In genomic region chr17:2029911-2030778, GRCh38 we compare ENCODE assay signal across 1 cellular context.
A peak's percentile ranks its signal among the peaks of the same experiment; 100 is the strongest.
TF ChIP-seq lines count a peak whose summit lies in the region.

Gene DPH1 (plus strand): TSS chr17:2030153. CDS start chr17:2030170, 17 bp downstream.

TF ChIP-seq in HepG2, 621 proteins besides CTCF, POLR2A, EP300 and RAD21 (continued from another document and continues in another):
- TF ChIP-seq USF2 (IDR thresholded peaks at IDR 0.05; ENCODE audit: low read depth, low read length) (peak; percentile 79), USF2 (CRISPR knock-in tag; IDR thresholded peaks at IDR 0.05; ENCODE audit: borderline replicate concordance) (peak; percentile 84; the same call in 1 of the 2 replicates), ZBTB1 (CRISPR knock-in tag; IDR thresholded peaks at IDR 0.05; ENCODE audit: borderline replicate concordance) (no peak), TCF12 (IDR thresholded peaks at IDR 0.05) (no peak), TCF12 (CRISPR knock-in tag; IDR thresholded peaks at IDR 0.05) (no peak), SMARCC2 (IDR thresholded peaks at IDR 0.05) (no peak), RBM22 (optimal IDR thresholded peaks at IDR 0.05; ENCODE audit: low read length) (no peak), ZNF354B (CRISPR knock-in tag; IDR thresholded peaks at IDR 0.05) (no peak), ZNF564 (CRISPR knock-in tag; IDR thresholded peaks at IDR 0.05) (peak; percentile 70; the same call in 1 of the 2 replicates), RELA (CRISPR knock-in tag; IDR thresholded peaks at IDR 0.05) (peak; percentile 38; the same call in 1 of the 2 replicates), ZNF451 (CRISPR knock-in tag; IDR thresholded peaks at IDR 0.05) (no peak), ATF6 (CRISPR knock-in tag; conservative IDR thresholded peaks at IDR 0.05) (no peak), YEATS2 (CRISPR knock-in tag; IDR thresholded peaks at IDR 0.05; ENCODE audit: borderline replicate concordance) (peak; percentile 83; the same call in 1 of the 2 replicates), HOXA5 (CRISPR knock-in tag; IDR thresholded peaks at IDR 0.05) (peak; percentile 70), KAT8 (CRISPR knock-in tag; IDR thresholded peaks at IDR 0.05) (peak; percentile 91), ATF4 (CRISPR knock-in tag; IDR thresholded peaks at IDR 0.05) (peak in 1 of 2 experiments; percentile 64; a peak in 2 of 4 replicates), ZNF580 (CRISPR knock-in tag; IDR thresholded peaks at IDR 0.05; ENCODE audit: borderline replicate concordance, low read depth) (peak; percentile 68; the same call in 1 of the 2 replicates), HOXA9 (CRISPR knock-in tag; IDR thresholded peaks at IDR 0.05; ENCODE audit: borderline replicate concordance) (peak; percentile 75; the same call in 1 of the 2 replicates), KDM5B (CRISPR knock-in tag; IDR thresholded peaks at IDR 0.05; ENCODE audit: borderline replicate concordance) (peak; percentile 85), TAF1 (CRISPR knock-in tag; IDR thresholded peaks at IDR 0.05) (peak; percentile 87), ZNF160 (CRISPR knock-in tag; IDR thresholded peaks at IDR 0.05) (no peak), ZNF207 (IDR thresholded peaks at IDR 0.05; ENCODE audit: borderline replicate concordance) (no peak), MIER3 (CRISPR knock-in tag; IDR thresholded peaks at IDR 0.05; ENCODE audit: borderline replicate concordance) (peak; percentile 45; the same call in 1 of the 2 replicates), HDAC6 (IDR thresholded peaks at IDR 0.05; ENCODE audit: low read depth, low read length) (no peak), NFIB (CRISPR knock-in tag; IDR thresholded peaks at IDR 0.05; ENCODE audit: borderline replicate concordance) (no peak), IKZF1 (IDR thresholded peaks at IDR 0.05) (no peak), ZMYM2 (CRISPR knock-in tag; IDR thresholded peaks at IDR 0.05) (no peak), CEBPG (CRISPR knock-in tag; IDR thresholded peaks at IDR 0.05) (peak; percentile 38), E2F5 (CRISPR knock-in tag; conservative IDR thresholded peaks at IDR 0.05) (0 out of 2 replicates have a peak, but pooled peaks have one; percentile 23), GTF3A (CRISPR knock-in tag; conservative IDR thresholded peaks at IDR 0.05) (no peak), ZNF343 (CRISPR knock-in tag; IDR thresholded peaks at IDR 0.05) (no peak), JUN (CRISPR knock-in tag; IDR thresholded peaks at IDR 0.05) (no peak), NFE2L1 (CRISPR knock-in tag; IDR thresholded peaks at IDR 0.05; ENCODE audit: borderline replicate concordance) (no peak), ONECUT2 (CRISPR knock-in tag; IDR thresholded peaks at IDR 0.05) (peak; percentile 58), KLF11 (CRISPR knock-in tag; IDR thresholded peaks at IDR 0.05) (peak; percentile 64; the same call in 1 of the 2 replicates), ZNF17 (CRISPR knock-in tag; IDR thresholded peaks at IDR 0.05) (no peak), GATAD1 (CRISPR knock-in tag; IDR thresholded peaks at IDR 0.05) (peak; percentile 94), HNRNPLL (IDR thresholded peaks at IDR 0.05; ENCODE audit: low read depth, low read length, poor library complexity, severe bottlenecking) (peak; percentile 96), GABPB1 (CRISPR knock-in tag; IDR thresholded peaks at IDR 0.05) (peak; percentile 90), ZNF142 (CRISPR knock-in tag; IDR thresholded peaks at IDR 0.05) (no peak), KLF12 (CRISPR knock-in tag; IDR thresholded peaks at IDR 0.05; ENCODE audit: borderline replicate concordance) (peak; percentile 73; the same call in 1 of the 2 replicates), TEF (CRISPR knock-in tag; IDR thresholded peaks at IDR 0.05) (peak; percentile 72; the same call in 1 of the 2 replicates)
- TF ChIP-seq, protein P1, sequence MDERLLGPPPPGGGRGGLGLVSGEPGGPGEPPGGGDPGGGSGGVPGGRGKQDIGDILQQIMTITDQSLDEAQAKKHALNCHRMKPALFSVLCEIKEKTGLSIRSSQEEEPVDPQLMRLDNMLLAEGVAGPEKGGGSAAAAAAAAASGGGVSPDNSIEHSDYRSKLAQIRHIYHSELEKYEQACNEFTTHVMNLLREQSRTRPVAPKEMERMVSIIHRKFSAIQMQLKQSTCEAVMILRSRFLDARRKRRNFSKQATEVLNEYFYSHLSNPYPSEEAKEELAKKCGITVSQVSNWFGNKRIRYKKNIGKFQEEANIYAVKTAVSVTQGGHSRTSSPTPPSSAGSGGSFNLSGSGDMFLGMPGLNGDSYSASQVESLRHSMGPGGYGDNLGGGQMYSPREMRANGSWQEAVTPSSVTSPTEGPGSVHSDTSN (CRISPR knock-in tag; IDR thresholded peaks at IDR 0.05): no peak
- TF ChIP-seq, protein P2, sequence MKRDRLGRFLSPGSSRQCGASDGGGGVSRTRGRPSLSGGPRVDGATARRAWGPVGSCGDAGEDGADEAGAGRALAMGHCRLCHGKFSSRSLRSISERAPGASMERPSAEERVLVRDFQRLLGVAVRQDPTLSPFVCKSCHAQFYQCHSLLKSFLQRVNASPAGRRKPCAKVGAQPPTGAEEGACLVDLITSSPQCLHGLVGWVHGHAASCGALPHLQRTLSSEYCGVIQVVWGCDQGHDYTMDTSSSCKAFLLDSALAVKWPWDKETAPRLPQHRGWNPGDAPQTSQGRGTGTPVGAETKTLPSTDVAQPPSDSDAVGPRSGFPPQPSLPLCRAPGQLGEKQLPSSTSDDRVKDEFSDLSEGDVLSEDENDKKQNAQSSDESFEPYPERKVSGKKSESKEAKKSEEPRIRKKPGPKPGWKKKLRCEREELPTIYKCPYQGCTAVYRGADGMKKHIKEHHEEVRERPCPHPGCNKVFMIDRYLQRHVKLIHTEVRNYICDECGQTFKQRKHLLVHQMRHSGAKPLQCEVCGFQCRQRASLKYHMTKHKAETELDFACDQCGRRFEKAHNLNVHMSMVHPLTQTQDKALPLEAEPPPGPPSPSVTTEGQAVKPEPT (CRISPR knock-in tag; IDR thresholded peaks at IDR 0.05; ENCODE audit: low read depth): 0 out of 2 replicates have a peak, but pooled peaks have one; percentile 16
- TF ChIP-seq, protein P3, sequence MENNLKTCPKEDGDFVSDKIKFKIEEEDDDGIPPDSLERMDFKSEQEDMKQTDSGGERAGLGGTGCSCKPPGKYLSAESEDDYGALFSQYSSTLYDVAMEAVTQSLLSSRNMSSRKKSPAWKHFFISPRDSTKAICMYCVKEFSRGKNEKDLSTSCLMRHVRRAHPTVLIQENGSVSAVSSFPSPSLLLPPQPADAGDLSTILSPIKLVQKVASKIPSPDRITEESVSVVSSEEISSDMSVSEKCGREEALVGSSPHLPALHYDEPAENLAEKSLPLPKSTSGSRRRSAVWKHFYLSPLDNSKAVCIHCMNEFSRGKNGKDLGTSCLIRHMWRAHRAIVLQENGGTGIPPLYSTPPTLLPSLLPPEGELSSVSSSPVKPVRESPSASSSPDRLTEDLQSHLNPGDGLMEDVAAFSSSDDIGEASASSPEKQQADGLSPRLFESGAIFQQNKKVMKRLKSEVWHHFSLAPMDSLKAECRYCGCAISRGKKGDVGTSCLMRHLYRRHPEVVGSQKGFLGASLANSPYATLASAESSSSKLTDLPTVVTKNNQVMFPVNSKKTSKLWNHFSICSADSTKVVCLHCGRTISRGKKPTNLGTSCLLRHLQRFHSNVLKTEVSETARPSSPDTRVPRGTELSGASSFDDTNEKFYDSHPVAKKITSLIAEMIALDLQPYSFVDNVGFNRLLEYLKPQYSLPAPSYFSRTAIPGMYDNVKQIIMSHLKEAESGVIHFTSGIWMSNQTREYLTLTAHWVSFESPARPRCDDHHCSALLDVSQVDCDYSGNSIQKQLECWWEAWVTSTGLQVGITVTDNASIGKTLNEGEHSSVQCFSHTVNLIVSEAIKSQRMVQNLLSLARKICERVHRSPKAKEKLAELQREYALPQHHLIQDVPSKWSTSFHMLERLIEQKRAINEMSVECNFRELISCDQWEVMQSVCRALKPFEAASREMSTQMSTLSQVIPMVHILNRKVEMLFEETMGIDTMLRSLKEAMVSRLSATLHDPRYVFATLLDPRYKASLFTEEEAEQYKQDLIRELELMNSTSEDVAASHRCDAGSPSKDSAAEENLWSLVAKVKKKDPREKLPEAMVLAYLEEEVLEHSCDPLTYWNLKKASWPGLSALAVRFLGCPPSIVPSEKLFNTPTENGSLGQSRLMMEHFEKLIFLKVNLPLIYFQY (CRISPR knock-in tag; IDR thresholded peaks at IDR 0.05; ENCODE audit: borderline replicate concordance): no peak
